ENCODE assay signal across 12 cellular contexts in genomic region chr6:42690151-42690702, GRCh38. TPM values are rescaled to one million over a fixed set of nuclear protein-coding genes. Genes with fewer than 3 reads are reported as not detected.
A peak's percentile ranks its signal among the peaks of the same experiment; 100 is the strongest.
DNase-seq lines count a peak whose midpoint lies in the region; ATAC-seq and TF ChIP-seq lines count a peak whose summit lies in the region.
"Had no signal": no experiment of that assay in that cellular context is flagged by ENCODE, and none has a peak within 500 bp of the region (broad histone marks: within the 10 kb centered on the region; RNA-seq: fewer than 3 reads in every experiment).

No MANE protein-coding gene starts in this region.

- DNase-seq in GM03348 (ENCODE audit: low spot score) (peak; percentile 49), ascending aorta (ENCODE audit: low spot score in 2 of 2) (no peak), mucosa of gallbladder (ENCODE audit: low spot score) (no peak), midbrain (lab: John Stamatoyannopoulos, UW) (no peak)
- DNase-seq in naive thymus-derived CD8-positive, alpha-beta T cell, result no peak
- DNase-seq: activated gamma-delta T cell treated with Interleukin-2 at 50 U/mL for 16 hours, esophagus squamous epithelium, SK-N-SH had no signal

- peaks cover 82% of the 10 kb centered on the region for H3K36me3 ChIP-seq in BLaER1
- H3K36me3 ChIP-seq in ascending aorta, result peaks cover 26 to 63% of the 10 kb centered on the region in 2 donors

- H3K9me3 ChIP-seq in BLaER1 (peaks cover 19% of the 10 kb centered on the region), ascending aorta (no peaks in the 10 kb centered on the region)
- H3K9me3 ChIP-seq: esophagus squamous epithelium, SK-N-SH had no signal

- no peak overlapping the region for H3K27ac ChIP-seq in BLaER1
- peak overlapping the region; percentile 49 to 74 for H3K27ac ChIP-seq in ascending aorta

- peak overlapping the region in 4 of 10 donors; percentile 12 to 41 (median 32) for H3K4me3 Mint-ChIP-seq in naive thymus-derived CD8-positive, alpha-beta T cell

- TF ChIP-seq CTCF in ascending aorta (IDR thresholded peaks at IDR 0.05), result no peak

- H3K4me3 ChIP-seq in BLaER1 (no peak overlapping the region), ascending aorta (no peak overlapping the region)
- H3K4me3 ChIP-seq: esophagus squamous epithelium had no signal

- H3K27me3 ChIP-seq in BLaER1 (no peaks in the 10 kb centered on the region), ascending aorta (no peaks in the 10 kb centered on the region)
- H3K27me3 ChIP-seq: esophagus squamous epithelium had no signal

- H3K27ac Mint-ChIP-seq in naive thymus-derived CD8-positive, alpha-beta T cell, result peak overlapping the region; percentile 79 to 97 (median 90)

- H3K9ac ChIP-seq in BLaER1, result 0 out of 2 replicates have a peak overlapping the region, but pooled peaks have one; percentile 45
- H3K9ac ChIP-seq: SK-N-SH had no signal

- H3K4me1 ChIP-seq in BLaER1 (peaks cover 17% of the 10 kb centered on the region), ascending aorta (peaks cover 10 to 28% of the 10 kb centered on the region in 2 donors)

- POLR2A ChIA-PET in naive thymus-derived CD8-positive, alpha-beta T cell (lab: Charles Lee), result interaction anchor here (1.4 to 5.5 kb wide), 4 partner anchors 37 to 189 kb away, joined by 5 to 39 read pairs (median 26); partner anchors contain the start of genes RPL7L1 and TBCC

- no peak for ATAC-seq in naive thymus-derived CD8-positive, alpha-beta T cell
- no peak for ATAC-seq in GM21529 (IDR thresholded peaks at IDR 0.05; ENCODE audit: unreplicated experiment)
- ATAC-seq: sciatic nerve had no signal

- no peak overlapping the region for H3K4me2 ChIP-seq in BLaER1
- H3K4me2 ChIP-seq: SK-N-SH had no signal

- no peaks in the 10 kb centered on the region for H4K20me1 ChIP-seq in BLaER1

- no peaks in the 10 kb centered on the region for H3K27me3 Mint-ChIP-seq in naive thymus-derived CD8-positive, alpha-beta T cell

- intact Hi-C loops in ascending aorta (cut with DNase I), result no loop called here

- H3K36me3 Mint-ChIP-seq in naive thymus-derived CD8-positive, alpha-beta T cell, result peaks cover 4 to 71% (median 21%) of the 10 kb centered on the region in 3 donors

- no peaks in the 10 kb centered on the region for H3K9me3 Mint-ChIP-seq in naive thymus-derived CD8-positive, alpha-beta T cell

- peaks cover 26 to 55% (median 47%) of the 10 kb centered on the region in 4 donors for H3K4me1 Mint-ChIP-seq in naive thymus-derived CD8-positive, alpha-beta T cell

RNA-seq across cellular contexts. Expression of gene PRPH2, which starts 32.2 kb away (rescaled TPM):
- total RNA-seq in ascending aorta (0.11 TPM), mucosa of gallbladder (1.7 TPM)
- total RNA-seq in naive thymus-derived CD8-positive, alpha-beta T cell, result under 1 TPM in 1 of 2 experiments, not detected in 1; 0.33 TPM
- polyA plus RNA-seq in naive thymus-derived CD8-positive, alpha-beta T cell, result under 1 TPM in 1 of 3 donors, not detected in 2; 0.08 TPM
- total RNA-seq: M059J had no signal
- polyA plus RNA-seq: SK-N-SH had no signal

RNA-seq across cellular contexts. Expression of gene TBCC, which starts 55.7 kb away (rescaled TPM):
- total RNA-seq in ascending aorta, result 50.8 TPM
- total RNA-seq in naive thymus-derived CD8-positive, alpha-beta T cell, result 10 to 100 TPM; 76.0 to 77.0 TPM
- polyA plus RNA-seq in naive thymus-derived CD8-positive, alpha-beta T cell, result 100 to 1,000 TPM; 112 to 126 (median 125) TPM
- 19.7 TPM for total RNA-seq in mucosa of gallbladder
